Comparison of ENCODE assay signal across 9 cellular contexts in genomic region chr21:32728455-32729237, GRCh38. TPM values are rescaled to one million over a fixed set of nuclear protein-coding genes. Genes with fewer than 3 reads are reported as not detected.
DNase-seq lines count a peak whose midpoint lies in the region; ATAC-seq, FAIRE-seq and TF ChIP-seq lines count a peak whose summit lies in the region.
"Had no signal": no experiment of that assay in that cellular context is flagged by ENCODE, and none has a peak within 500 bp of the region (broad histone marks: within the 10 kb centered on the region; RNA-seq: fewer than 3 reads in every experiment).

No MANE protein-coding gene starts in this region.

- H3K9me1 ChIP-seq in keratinocyte (ENCODE audit: control insufficient read depth, extremely low read depth, insufficient read depth, low read length) = no peaks in the 10 kb centered on the region

- peak overlapping the region; percentile 81 for H3K9ac ChIP-seq in keratinocyte (ENCODE audit: control insufficient read depth, extremely low read depth, insufficient read depth, low read length)

- DNase-seq in DMS 273 treated with DMSO at 0.1 percent for 48 hours (lab: John Stamatoyannopoulos, UW) (peak; percentile 15), DMS 273 (lab: John Stamatoyannopoulos, UW; ENCODE audit: unreplicated experiment) (no peak), keratinocyte (ENCODE audit: low read depth, low spot score) (no peak), substantia nigra (lab: John Stamatoyannopoulos, UW) (peak in 2 of 49 donors; percentile 26 to 38), NCI-H1436 (lab: John Stamatoyannopoulos, UW) (no peak)
- no peak for DNase-seq in activated T-helper 2 cell treated with anti-CD3 and anti-CD28 coated beads, Interferon-gamma antibody, Interleukin-2, Interleukin-4, amounts not matched to agents 10 μg/mL and 5 μg/mL and 100 μg/mL, durations not matched to agents 14 hours and 24 hours and 36 hours (ENCODE audit: low spot score)

- peaks cover 21% of the 10 kb centered on the region for H3K36me3 Mint-ChIP-seq in activated T-helper 2 cell treated with anti-CD3 and anti-CD28 coated beads, Interferon-gamma antibody, Interleukin-2, Interleukin-4, amounts not matched to agents 10 μg/mL and 5 μg/mL and 100 μg/mL, durations not matched to agents 14 hours and 24 hours and 36 hours (ENCODE audit: low read depth)

- H4K20me1 ChIP-seq in keratinocyte (ENCODE audit: control insufficient read depth, extremely low read depth, insufficient read depth, low read length) = no peaks in the 10 kb centered on the region

- H3K27ac Mint-ChIP-seq in activated T-helper 2 cell treated with anti-CD3 and anti-CD28 coated beads, Interferon-gamma antibody, Interleukin-2, Interleukin-4, amounts not matched to agents 10 μg/mL and 5 μg/mL and 100 μg/mL, durations not matched to agents 14 hours and 24 hours and 36 hours = peak overlapping the region; percentile 95

- dilution Hi-C loops in keratinocyte (cut with MboI; ENCODE audit: extremely low pct_ligation_motif_present, low sequenced_read_pairs) = no loop called here

- FAIRE-seq in keratinocyte (lab: Jason Lieb, UNC) = no peak
- FAIRE-seq: A204.1 had no signal

- peak overlapping the region; percentile 85 to 98 (median 91) for H3K4me3 ChIP-seq in keratinocyte (ENCODE audit: control insufficient read depth in 2 of 3, extremely low read depth in 1 of 3, insufficient read depth in 2 of 3, low read depth in 1 of 3, low read length in 3 of 3)

- no peaks in the 10 kb centered on the region for H3K9me3 ChIP-seq in keratinocyte (ENCODE audit: control insufficient read depth, low read depth, low read length)

- peak overlapping the region; percentile 92 for H3K4me2 ChIP-seq in keratinocyte (ENCODE audit: control insufficient read depth, extremely low read depth, insufficient read depth, low read depth, low read length)

- H3K4me1 Mint-ChIP-seq in activated T-helper 2 cell treated with anti-CD3 and anti-CD28 coated beads, Interferon-gamma antibody, Interleukin-2, Interleukin-4, amounts not matched to agents 10 μg/mL and 5 μg/mL and 100 μg/mL, durations not matched to agents 14 hours and 24 hours and 36 hours (ENCODE audit: low read depth) = peaks cover 41% of the 10 kb centered on the region

- peaks cover 13% of the 10 kb centered on the region for H3K4me1 ChIP-seq in keratinocyte (ENCODE audit: control insufficient read depth, extremely low read depth, insufficient read depth, low read length)

- intact Hi-C loops in activated T-helper 2 cell treated with anti-CD3 and anti-CD28 coated beads, Interferon-gamma antibody, Interleukin-2, Interleukin-4, amounts not matched to agents 10 μg/mL and 5 μg/mL and 100 μg/mL, durations not matched to agents 14 hours and 24 hours and 36 hours (cut with micrococcal nuclease) = loop anchor here (5.0 kb wide), 3 partner anchors 116 to 336 kb away; partner anchors contain the start of genes CFAP298, EVA1C and URB1

- no peak overlapping the region for H3K27ac ChIP-seq in keratinocyte (ENCODE audit: control insufficient read depth, insufficient read depth, low read length)
- peak overlapping the region; percentile 91 for H3K27ac ChIP-seq in substantia nigra (ENCODE audit: low read depth, low read length, poor library complexity, severe bottlenecking)

- no peaks in the 10 kb centered on the region for H3K27me3 ChIP-seq in keratinocyte (ENCODE audit: control insufficient read depth, extremely low read depth, insufficient read depth, low read length)

- peak overlapping the region; percentile 69 for H2AFZ ChIP-seq in keratinocyte (ENCODE audit: control insufficient read depth, low read length)

- no peak for TF ChIP-seq CTCF in keratinocyte (optimal IDR thresholded peaks at IDR 0.05 in 1 of 3, IDR thresholded peaks at IDR 0.05 in 1 of 3, conservative IDR thresholded peaks at IDR 0.05 in 1 of 3; ENCODE audit: extremely low read depth in 1 of 3, insufficient read depth in 2 of 3, low read length in 3 of 3)

- peak overlapping the region; percentile 98 for H3K4me3 Mint-ChIP-seq in activated T-helper 2 cell treated with anti-CD3 and anti-CD28 coated beads, Interferon-gamma antibody, Interleukin-2, Interleukin-4, amounts not matched to agents 10 μg/mL and 5 μg/mL and 100 μg/mL, durations not matched to agents 14 hours and 24 hours and 36 hours (ENCODE audit: low read depth)

- H3K79me2 ChIP-seq in keratinocyte (ENCODE audit: control insufficient read depth, insufficient read depth, low read length) = peaks cover 6% of the 10 kb centered on the region

- peak; percentile 5 for ATAC-seq in HG02970 (IDR thresholded peaks at IDR 0.05; ENCODE audit: low FRiP score, unreplicated experiment)
- no peak for ATAC-seq in HG03378 (IDR thresholded peaks at IDR 0.05; ENCODE audit: unreplicated experiment)

- no peaks in the 10 kb centered on the region for H3K9me3 Mint-ChIP-seq in activated T-helper 2 cell treated with anti-CD3 and anti-CD28 coated beads, Interferon-gamma antibody, Interleukin-2, Interleukin-4, amounts not matched to agents 10 μg/mL and 5 μg/mL and 100 μg/mL, durations not matched to agents 14 hours and 24 hours and 36 hours

- peaks cover 0 to 4% of the 10 kb centered on the region in 2 experiments for H3K36me3 ChIP-seq in keratinocyte (ENCODE audit: control insufficient read depth in 2 of 2, extremely low read depth in 1 of 2, insufficient read depth in 2 of 2, low read length in 2 of 2)

- H3K27me3 Mint-ChIP-seq in activated T-helper 2 cell treated with anti-CD3 and anti-CD28 coated beads, Interferon-gamma antibody, Interleukin-2, Interleukin-4, amounts not matched to agents 10 μg/mL and 5 μg/mL and 100 μg/mL, durations not matched to agents 14 hours and 24 hours and 36 hours (ENCODE audit: low read depth) = no peaks in the 10 kb centered on the region

RNA-seq across cellular contexts. Expression of gene SYNJ1, which starts 0.8 kb away (rescaled TPM):
- total RNA-seq in activated T-helper 2 cell treated with anti-CD3 and anti-CD28 coated beads, Interferon-gamma antibody, Interleukin-2, Interleukin-4, amounts not matched to agents 10 μg/mL and 5 μg/mL and 100 μg/mL, durations not matched to agents 14 hours and 24 hours and 36 hours = 11.8 and 16.5 TPM in 2 replicates
- 2.3 to 4.9 TPM (median 3.6 TPM) in 3 replicates for polyA plus RNA-seq in keratinocyte
- 6.5 TPM for polyA plus RNA-seq in keratinocyte (2011; ENCODE audit: low read depth)
- polyA plus RNA-seq in keratinocyte (2011; cell fraction: cytosol; rRNA removed) = 3.4 and 4.9 TPM in 2 replicates
- polyA plus RNA-seq in keratinocyte (2011; cell fraction: nucleus; rRNA removed) = 10.1 and 12.7 TPM in 2 replicates
- polyA plus RNA-seq in keratinocyte (2012; ENCODE audit: low replicate concordance) = 3.5 and 3.6 TPM in 2 replicates
- 1.4 to 12.1 TPM (median 7.1 TPM) in 3 replicates for polyA minus RNA-seq in keratinocyte
- polyA minus RNA-seq in keratinocyte (2011; cell fraction: cytosol; rRNA and poly(A)+ RNA removed) = 2.3 TPM
- 6.8 and 13.9 TPM in 2 replicates for polyA minus RNA-seq in keratinocyte (2011; cell fraction: nucleus; rRNA and poly(A)+ RNA removed)

RNA-seq across cellular contexts. Expression of gene PAXBP1, which starts 42.9 kb away (rescaled TPM):
- total RNA-seq in activated T-helper 2 cell treated with anti-CD3 and anti-CD28 coated beads, Interferon-gamma antibody, Interleukin-2, Interleukin-4, amounts not matched to agents 10 μg/mL and 5 μg/mL and 100 μg/mL, durations not matched to agents 14 hours and 24 hours and 36 hours = 65.7 and 66.5 TPM in 2 replicates
- polyA plus RNA-seq in keratinocyte = 11.3 to 27.3 TPM (median 17.3 TPM) in 3 replicates
- polyA plus RNA-seq in keratinocyte (2011; ENCODE audit: low read depth) = 71.0 TPM
- 3.9 and 7.7 TPM in 2 replicates for polyA plus RNA-seq in keratinocyte (2011; cell fraction: cytosol; rRNA removed)
- polyA plus RNA-seq in keratinocyte (2011; cell fraction: nucleus; rRNA removed) = 39.1 and 57.1 TPM in 2 replicates
- 10.4 and 16.6 TPM in 2 replicates for polyA plus RNA-seq in keratinocyte (2012; ENCODE audit: low replicate concordance)
- 4.4 to 21.1 TPM (median 6.4 TPM) in 3 replicates for polyA minus RNA-seq in keratinocyte
- polyA minus RNA-seq in keratinocyte (2011; cell fraction: cytosol; rRNA and poly(A)+ RNA removed) = 4.0 TPM
- polyA minus RNA-seq in keratinocyte (2011; cell fraction: nucleus; rRNA and poly(A)+ RNA removed) = 17.4 and 34.0 TPM in 2 replicates
